In genomic region chr2:41033127-41033526, GRCh38 we compare ENCODE assay signal across 28 cellular contexts.
"Had no signal": no experiment of that assay in that cellular context is flagged by ENCODE, and none has a peak within 500 bp of the region (broad histone marks: within the 10 kb centered on the region; RNA-seq: fewer than 3 reads in every experiment).

No MANE protein-coding gene starts in this region.

- H3K36me3 Mint-ChIP-seq: activated naive CD4-positive, alpha-beta T cell treated with anti-CD3 and anti-CD28 coated beads, Interleukin-2, amount 50 U/mL, for 24 hours; mesothelial cell of epicardium; naive B cell; stimulated activated effector memory CD8-positive, alpha-beta T cell treated with anti-CD3 and anti-CD28 coated beads, Interleukin-12 subunit alpha, Interleukin-12 subunit beta, amount 100 ng/mL, for 72 hours; type B pancreatic cell had no signal

- H3K9me3 ChIP-seq: breast epithelium, left ventricle myocardium inferior, psoas muscle, sigmoid colon, thoracic aorta, vagina had no signal

- H2AFZ ChIP-seq: hepatocyte, parathyroid adenoma had no signal

- H3K36me3 ChIP-seq: breast epithelium, left ventricle myocardium inferior, sigmoid colon, thoracic aorta, vagina had no signal

- H3K27ac ChIP-seq: breast epithelium, hepatocyte, left ventricle myocardium inferior, parathyroid adenoma, psoas muscle, sigmoid colon, thoracic aorta, vagina had no signal

- H3K4me1 Mint-ChIP-seq: activated CD4-positive, alpha-beta memory T cell treated with anti-CD3 and anti-CD28 coated beads, Interleukin-2, amount 10 ng/mL, durations not matched to agents 7 days and 5 days; activated CD4-positive, alpha-beta T cell treated with anti-CD3 and anti-CD28 coated beads, Interleukin-2, amount 10 ng/mL, durations not matched to agents 7 days and 5 days; activated naive CD4-positive, alpha-beta T cell treated with anti-CD3 and anti-CD28 coated beads, Interleukin-2, amount 50 U/mL, for 24 hours; naive B cell; stimulated activated effector memory CD8-positive, alpha-beta T cell treated with anti-CD3 and anti-CD28 coated beads, Interleukin-12 subunit alpha, Interleukin-12 subunit beta, amount 100 ng/mL, for 72 hours; T-helper 17 cell had no signal

- H3K27me3 ChIP-seq: breast epithelium, hepatocyte, sigmoid colon, vagina had no signal

- DNase-seq: activated CD4-positive, alpha-beta memory T cell treated with anti-CD3 and anti-CD28 coated beads, Interleukin-2, amount 10 ng/mL, durations not matched to agents 7 days and 5 days; activated CD4-positive, alpha-beta T cell treated with anti-CD3 and anti-CD28 coated beads for 1 hour; activated CD4-positive, alpha-beta T cell treated with anti-CD3 and anti-CD28 coated beads, Interleukin-2, amount 10 ng/mL, durations not matched to agents 7 days and 5 days; activated CD8-positive, alpha-beta memory T cell treated with anti-CD3 and anti-CD28 coated beads, Interleukin-2, amount 50 U/mL, for 48 hours; activated gamma-delta T cell treated with Interleukin-2 at 50 U/mL for 16 hours; activated T-cell treated with anti-CD3 and anti-CD28 coated beads, Interleukin-2, amount 50 U/mL, for 24 hours; central memory CD4-positive, alpha-beta T cell; effector CD4-positive, alpha-beta T cell; glutamatergic neuron; left ventricle myocardium inferior; naive B cell; occipital lobe; psoas muscle; sigmoid colon; small intestine; stimulated activated CD4-positive, alpha-beta T cell treated with anti-CD3 and anti-CD28 coated beads, Interleukin-4, amount 100 ng/mL, for 24 hours; T-helper 17 cell had no signal

- H3K9ac ChIP-seq: parathyroid adenoma had no signal

- H3K4me3 Mint-ChIP-seq: activated CD4-positive, alpha-beta memory T cell treated with anti-CD3 and anti-CD28 coated beads, Interleukin-2, amount 10 ng/mL, durations not matched to agents 7 days and 5 days; activated CD4-positive, alpha-beta T cell treated with anti-CD3 and anti-CD28 coated beads, Interleukin-2, amount 10 ng/mL, durations not matched to agents 7 days and 5 days; activated naive CD4-positive, alpha-beta T cell treated with anti-CD3 and anti-CD28 coated beads, Interleukin-2, amount 50 U/mL, for 24 hours; activated T-cell treated with anti-CD3 and anti-CD28 coated beads, Interleukin-2, amount 50 U/mL, for 24 hours; dendritic cell treated with granulocyte-macrophage colony-stimulating factor and Interleukin-4, amounts not matched to agents 40 ng/mL and 50 ng/mL, for 4 days; mesothelial cell of epicardium; naive B cell; stimulated activated effector memory CD8-positive, alpha-beta T cell treated with anti-CD3 and anti-CD28 coated beads, Interleukin-12 subunit alpha, Interleukin-12 subunit beta, amount 100 ng/mL, for 72 hours; stimulated activated naive CD8-positive, alpha-beta T cell treated with anti-CD3 and anti-CD28 coated beads, Interleukin-15, Interleukin-2, amounts not matched to agents 100 ng/mL and 50 ng/mL, for 24 hours; T-helper 17 cell; type B pancreatic cell had no signal

- H3K4me3 ChIP-seq: breast epithelium, hepatocyte, left ventricle myocardium inferior, psoas muscle, sigmoid colon, thoracic aorta, vagina had no signal

- ATAC-seq: psoas muscle; stimulated activated effector memory CD8-positive, alpha-beta T cell treated with anti-CD3 and anti-CD28 coated beads, Interleukin-12 subunit alpha, Interleukin-12 subunit beta, amount 100 ng/mL, for 72 hours; T-helper 17 cell had no signal

- H3K27ac Mint-ChIP-seq: activated CD4-positive, alpha-beta memory T cell treated with anti-CD3 and anti-CD28 coated beads, Interleukin-2, amount 10 ng/mL, durations not matched to agents 7 days and 5 days; activated CD4-positive, alpha-beta T cell treated with anti-CD3 and anti-CD28 coated beads, Interleukin-2, amount 10 ng/mL, durations not matched to agents 7 days and 5 days; activated naive CD4-positive, alpha-beta T cell treated with anti-CD3 and anti-CD28 coated beads, Interleukin-2, amount 50 U/mL, for 24 hours; activated T-cell treated with anti-CD3 and anti-CD28 coated beads, Interleukin-2, amount 50 U/mL, for 24 hours; dendritic cell treated with granulocyte-macrophage colony-stimulating factor and Interleukin-4, amounts not matched to agents 40 ng/mL and 50 ng/mL, for 4 days; mesothelial cell of epicardium; naive B cell; stimulated activated effector memory CD8-positive, alpha-beta T cell treated with anti-CD3 and anti-CD28 coated beads, Interleukin-12 subunit alpha, Interleukin-12 subunit beta, amount 100 ng/mL, for 72 hours; stimulated activated naive CD8-positive, alpha-beta T cell treated with anti-CD3 and anti-CD28 coated beads, Interleukin-15, Interleukin-2, amounts not matched to agents 100 ng/mL and 50 ng/mL, for 24 hours; T-helper 17 cell; type B pancreatic cell had no signal

- H3K9me3 Mint-ChIP-seq: activated CD4-positive, alpha-beta memory T cell treated with anti-CD3 and anti-CD28 coated beads, Interleukin-2, amount 10 ng/mL, durations not matched to agents 7 days and 5 days; activated CD4-positive, alpha-beta T cell treated with anti-CD3 and anti-CD28 coated beads, Interleukin-2, amount 10 ng/mL, durations not matched to agents 7 days and 5 days; dendritic cell treated with granulocyte-macrophage colony-stimulating factor and Interleukin-4, amounts not matched to agents 40 ng/mL and 50 ng/mL, for 4 days had no signal

- H3K4me1 ChIP-seq: breast epithelium, left ventricle myocardium inferior, parathyroid adenoma, psoas muscle, sigmoid colon, vagina had no signal

- H3K4me2 ChIP-seq: hepatocyte had no signal

- H3K27me3 Mint-ChIP-seq: activated CD4-positive, alpha-beta memory T cell treated with anti-CD3 and anti-CD28 coated beads, Interleukin-2, amount 10 ng/mL, durations not matched to agents 7 days and 5 days; activated CD4-positive, alpha-beta T cell treated with anti-CD3 and anti-CD28 coated beads, Interleukin-2, amount 10 ng/mL, durations not matched to agents 7 days and 5 days; activated naive CD4-positive, alpha-beta T cell treated with anti-CD3 and anti-CD28 coated beads, Interleukin-2, amount 50 U/mL, for 24 hours; activated T-cell treated with anti-CD3 and anti-CD28 coated beads, Interleukin-2, amount 50 U/mL, for 24 hours; dendritic cell treated with granulocyte-macrophage colony-stimulating factor and Interleukin-4, amounts not matched to agents 40 ng/mL and 50 ng/mL, for 4 days; naive B cell; stimulated activated naive CD8-positive, alpha-beta T cell treated with anti-CD3 and anti-CD28 coated beads, Interleukin-15, Interleukin-2, amounts not matched to agents 100 ng/mL and 50 ng/mL, for 24 hours; T-helper 17 cell; type B pancreatic cell had no signal

- H3K79me2 ChIP-seq: hepatocyte, parathyroid adenoma had no signal
